In the genomic region with DNA sequence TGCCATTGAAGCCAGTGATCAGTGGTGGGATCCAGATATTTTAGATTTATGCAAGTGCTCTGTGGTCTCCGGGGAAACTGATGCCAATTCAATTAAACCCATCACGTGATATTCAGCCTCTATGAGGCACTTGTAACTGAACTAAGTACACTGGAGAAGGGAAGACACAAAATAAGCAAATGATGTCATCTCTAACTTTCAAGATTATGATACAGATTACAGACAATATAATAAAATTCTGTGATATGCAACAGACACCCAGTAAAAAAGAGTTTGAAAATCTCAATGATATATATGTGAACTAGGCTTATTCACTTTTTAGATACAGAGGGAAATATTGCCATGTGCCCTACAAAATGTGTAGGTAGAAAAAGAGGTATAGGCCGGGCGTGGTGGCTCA, we compare ENCODE assay signal across 2 cellular contexts.
TF ChIP-seq lines count a peak whose summit lies in the region.

No MANE protein-coding gene starts in this region.

TF ChIP-seq in IMR-90, 13 proteins besides CTCF, POLR2A, EP300 and RAD21:
- TF ChIP-seq, protein P1, sequence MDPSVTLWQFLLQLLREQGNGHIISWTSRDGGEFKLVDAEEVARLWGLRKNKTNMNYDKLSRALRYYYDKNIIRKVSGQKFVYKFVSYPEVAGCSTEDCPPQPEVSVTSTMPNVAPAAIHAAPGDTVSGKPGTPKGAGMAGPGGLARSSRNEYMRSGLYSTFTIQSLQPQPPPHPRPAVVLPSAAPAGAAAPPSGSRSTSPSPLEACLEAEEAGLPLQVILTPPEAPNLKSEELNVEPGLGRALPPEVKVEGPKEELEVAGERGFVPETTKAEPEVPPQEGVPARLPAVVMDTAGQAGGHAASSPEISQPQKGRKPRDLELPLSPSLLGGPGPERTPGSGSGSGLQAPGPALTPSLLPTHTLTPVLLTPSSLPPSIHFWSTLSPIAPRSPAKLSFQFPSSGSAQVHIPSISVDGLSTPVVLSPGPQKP (IDR thresholded peaks at IDR 0.05; ENCODE audit: borderline replicate concordance, low read depth, low read length), result no peak
- TF ChIP-seq CEBPB (IDR thresholded peaks at IDR 0.05; ENCODE audit: low read depth, low read length) (no peak), MAFK (IDR thresholded peaks at IDR 0.05; ENCODE audit: low read depth, low read length) (no peak), CHD1 (IDR thresholded peaks at IDR 0.05; ENCODE audit: low read depth, low read length) (no peak), NFE2L2 (IDR thresholded peaks at IDR 0.05; ENCODE audit: low read depth, low read length) (no peak), RFX5 (IDR thresholded peaks at IDR 0.05; ENCODE audit: low read depth, low read length) (no peak), SMC3 (IDR thresholded peaks at IDR 0.05; ENCODE audit: low read depth, low read length) (no peak), FOS (IDR thresholded peaks at IDR 0.05; ENCODE audit: low read depth, low read length) (no peak), RCOR1 (IDR thresholded peaks at IDR 0.05; ENCODE audit: insufficient replicate concordance, low read length) (no peak), BHLHE40 (IDR thresholded peaks at IDR 0.05; ENCODE audit: low read depth, low read length) (no peak), MXI1 (IDR thresholded peaks at IDR 0.05; ENCODE audit: borderline replicate concordance, low read depth, low read length) (no peak), MAZ (IDR thresholded peaks at IDR 0.05; ENCODE audit: borderline replicate concordance, low read depth, low read length) (no peak)
- TF ChIP-seq, protein P2, sequence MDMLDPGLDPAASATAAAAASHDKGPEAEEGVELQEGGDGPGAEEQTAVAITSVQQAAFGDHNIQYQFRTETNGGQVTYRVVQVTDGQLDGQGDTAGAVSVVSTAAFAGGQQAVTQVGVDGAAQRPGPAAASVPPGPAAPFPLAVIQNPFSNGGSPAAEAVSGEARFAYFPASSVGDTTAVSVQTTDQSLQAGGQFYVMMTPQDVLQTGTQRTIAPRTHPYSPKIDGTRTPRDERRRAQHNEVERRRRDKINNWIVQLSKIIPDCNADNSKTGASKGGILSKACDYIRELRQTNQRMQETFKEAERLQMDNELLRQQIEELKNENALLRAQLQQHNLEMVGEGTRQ (IDR thresholded peaks at IDR 0.05; ENCODE audit: low read depth, low read length), result no peak

TF ChIP-seq in K562, 482 proteins besides CTCF, POLR2A, EP300 and RAD21:
- TF ChIP-seq KDM4B (IDR thresholded peaks at IDR 0.05; ENCODE audit: borderline replicate concordance in 2 of 2, low read depth in 1 of 2) (no peak), U2AF2 (optimal IDR thresholded peaks at IDR 0.05; ENCODE audit: low read depth, low read length) (no peak)
- TF ChIP-seq, protein P3, sequence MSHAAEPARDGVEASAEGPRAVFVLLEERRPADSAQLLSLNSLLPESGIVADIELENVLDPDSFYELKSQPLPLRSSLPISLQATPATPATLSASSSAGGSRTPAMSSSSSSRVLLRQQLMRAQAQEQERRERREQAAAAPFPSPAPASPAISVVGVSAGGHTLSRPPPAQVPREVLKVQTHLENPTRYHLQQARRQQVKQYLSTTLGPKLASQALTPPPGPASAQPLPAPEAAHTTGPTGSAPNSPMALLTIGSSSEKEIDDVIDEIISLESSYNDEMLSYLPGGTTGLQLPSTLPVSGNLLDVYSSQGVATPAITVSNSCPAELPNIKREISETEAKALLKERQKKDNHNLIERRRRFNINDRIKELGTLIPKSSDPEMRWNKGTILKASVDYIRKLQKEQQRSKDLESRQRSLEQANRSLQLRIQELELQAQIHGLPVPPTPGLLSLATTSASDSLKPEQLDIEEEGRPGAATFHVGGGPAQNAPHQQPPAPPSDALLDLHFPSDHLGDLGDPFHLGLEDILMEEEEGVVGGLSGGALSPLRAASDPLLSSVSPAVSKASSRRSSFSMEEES (CRISPR knock-in tag; IDR thresholded peaks at IDR 0.05), result peak; percentile 63
- TF ChIP-seq, protein P4, sequence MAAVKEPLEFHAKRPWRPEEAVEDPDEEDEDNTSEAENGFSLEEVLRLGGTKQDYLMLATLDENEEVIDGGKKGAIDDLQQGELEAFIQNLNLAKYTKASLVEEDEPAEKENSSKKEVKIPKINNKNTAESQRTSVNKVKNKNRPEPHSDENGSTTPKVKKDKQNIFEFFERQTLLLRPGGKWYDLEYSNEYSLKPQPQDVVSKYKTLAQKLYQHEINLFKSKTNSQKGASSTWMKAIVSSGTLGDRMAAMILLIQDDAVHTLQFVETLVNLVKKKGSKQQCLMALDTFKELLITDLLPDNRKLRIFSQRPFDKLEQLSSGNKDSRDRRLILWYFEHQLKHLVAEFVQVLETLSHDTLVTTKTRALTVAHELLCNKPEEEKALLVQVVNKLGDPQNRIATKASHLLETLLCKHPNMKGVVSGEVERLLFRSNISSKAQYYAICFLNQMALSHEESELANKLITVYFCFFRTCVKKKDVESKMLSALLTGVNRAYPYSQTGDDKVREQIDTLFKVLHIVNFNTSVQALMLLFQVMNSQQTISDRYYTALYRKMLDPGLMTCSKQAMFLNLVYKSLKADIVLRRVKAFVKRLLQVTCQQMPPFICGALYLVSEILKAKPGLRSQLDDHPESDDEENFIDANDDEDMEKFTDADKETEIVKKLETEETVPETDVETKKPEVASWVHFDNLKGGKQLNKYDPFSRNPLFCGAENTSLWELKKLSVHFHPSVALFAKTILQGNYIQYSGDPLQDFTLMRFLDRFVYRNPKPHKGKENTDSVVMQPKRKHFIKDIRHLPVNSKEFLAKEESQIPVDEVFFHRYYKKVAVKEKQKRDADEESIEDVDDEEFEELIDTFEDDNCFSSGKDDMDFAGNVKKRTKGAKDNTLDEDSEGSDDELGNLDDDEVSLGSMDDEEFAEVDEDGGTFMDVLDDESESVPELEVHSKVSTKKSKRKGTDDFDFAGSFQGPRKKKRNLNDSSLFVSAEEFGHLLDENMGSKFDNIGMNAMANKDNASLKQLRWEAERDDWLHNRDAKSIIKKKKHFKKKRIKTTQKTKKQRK (IDR thresholded peaks at IDR 0.05; ENCODE audit: borderline replicate concordance, low read depth, low read length), result no peak
- TF ChIP-seq, protein P5, sequence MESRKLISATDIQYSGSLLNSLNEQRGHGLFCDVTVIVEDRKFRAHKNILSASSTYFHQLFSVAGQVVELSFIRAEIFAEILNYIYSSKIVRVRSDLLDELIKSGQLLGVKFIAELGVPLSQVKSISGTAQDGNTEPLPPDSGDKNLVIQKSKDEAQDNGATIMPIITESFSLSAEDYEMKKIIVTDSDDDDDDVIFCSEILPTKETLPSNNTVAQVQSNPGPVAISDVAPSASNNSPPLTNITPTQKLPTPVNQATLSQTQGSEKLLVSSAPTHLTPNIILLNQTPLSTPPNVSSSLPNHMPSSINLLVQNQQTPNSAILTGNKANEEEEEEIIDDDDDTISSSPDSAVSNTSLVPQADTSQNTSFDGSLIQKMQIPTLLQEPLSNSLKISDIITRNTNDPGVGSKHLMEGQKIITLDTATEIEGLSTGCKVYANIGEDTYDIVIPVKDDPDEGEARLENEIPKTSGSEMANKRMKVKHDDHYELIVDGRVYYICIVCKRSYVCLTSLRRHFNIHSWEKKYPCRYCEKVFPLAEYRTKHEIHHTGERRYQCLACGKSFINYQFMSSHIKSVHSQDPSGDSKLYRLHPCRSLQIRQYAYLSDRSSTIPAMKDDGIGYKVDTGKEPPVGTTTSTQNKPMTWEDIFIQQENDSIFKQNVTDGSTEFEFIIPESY (CRISPR knock-in tag; IDR thresholded peaks at IDR 0.05), result no peak
- TF ChIP-seq, protein P6, sequence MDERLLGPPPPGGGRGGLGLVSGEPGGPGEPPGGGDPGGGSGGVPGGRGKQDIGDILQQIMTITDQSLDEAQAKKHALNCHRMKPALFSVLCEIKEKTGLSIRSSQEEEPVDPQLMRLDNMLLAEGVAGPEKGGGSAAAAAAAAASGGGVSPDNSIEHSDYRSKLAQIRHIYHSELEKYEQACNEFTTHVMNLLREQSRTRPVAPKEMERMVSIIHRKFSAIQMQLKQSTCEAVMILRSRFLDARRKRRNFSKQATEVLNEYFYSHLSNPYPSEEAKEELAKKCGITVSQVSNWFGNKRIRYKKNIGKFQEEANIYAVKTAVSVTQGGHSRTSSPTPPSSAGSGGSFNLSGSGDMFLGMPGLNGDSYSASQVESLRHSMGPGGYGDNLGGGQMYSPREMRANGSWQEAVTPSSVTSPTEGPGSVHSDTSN (CRISPR knock-in tag; IDR thresholded peaks at IDR 0.05; ENCODE audit: low read depth), result no peak
- TF ChIP-seq, protein P6 (tag; conservative IDR thresholded peaks at IDR 0.05; ENCODE audit: low read depth), result no peak
